15 cellular contexts compared by ENCODE assay signal in genomic region chr2:235723371-235723770, GRCh38.
"Had no signal": no experiment of that assay in that cellular context is flagged by ENCODE, and none has a peak within 500 bp of the region (broad histone marks: within the 10 kb centered on the region; RNA-seq: fewer than 3 reads in every experiment).

No MANE protein-coding gene starts in this region.

- ATAC-seq: gastrocnemius medialis; left lung; stimulated activated naive CD8-positive, alpha-beta T cell treated with anti-CD3 and anti-CD28 coated beads, Interleukin-15, Interleukin-2, amounts not matched to agents 100 U/mL and 50 U/mL, for 24 hours had no signal

- H3K27ac ChIP-seq: left lung, neutrophil had no signal

- H3K4me1 Mint-ChIP-seq: naive B cell had no signal

- H3K4me3 Mint-ChIP-seq: naive B cell had no signal

- H3K9me3 ChIP-seq: gastrocnemius medialis, left lung, neutrophil, right atrium auricular region had no signal

- H3K4me3 ChIP-seq: coronary artery, gastrocnemius medialis, left lung, lung, right atrium auricular region had no signal

- H3K27me3 ChIP-seq: gastrocnemius medialis, left lung, right atrium auricular region had no signal

- H3K36me3 ChIP-seq: gastrocnemius medialis, left lung, neutrophil, right atrium auricular region had no signal

- H3K36me3 Mint-ChIP-seq: naive B cell had no signal

- DNase-seq: effector CD8-positive, alpha-beta T cell; gastrocnemius medialis; glutamatergic neuron; islet precursor cell; left lung; mesenchymal stem cell; naive B cell; small intestine; stimulated activated CD4-positive, alpha-beta T cell treated with anti-CD3 and anti-CD28 coated beads, Interleukin-2, amount 100 ng/mL, for 48 hours; stimulated activated naive CD8-positive, alpha-beta T cell treated with anti-CD3 and anti-CD28 coated beads, Interleukin-15, Interleukin-2, amounts not matched to agents 100 U/mL and 50 U/mL, for 24 hours; trophoblast cell had no signal

- H3K27ac Mint-ChIP-seq: naive B cell had no signal

- H3K9me3 Mint-ChIP-seq: naive B cell had no signal
